ENCODE assay signal across 2 cellular contexts in genomic region chr7:93231264-93231663, GRCh38.
TF ChIP-seq lines count a peak whose summit lies in the region.

No MANE protein-coding gene starts in this region.

TF ChIP-seq in IMR-90, 13 proteins besides CTCF, POLR2A, EP300 and RAD21:
- TF ChIP-seq RFX5 (IDR thresholded peaks at IDR 0.05; ENCODE audit: low read depth, low read length) (no peak), MAFK (IDR thresholded peaks at IDR 0.05; ENCODE audit: low read depth, low read length) (no peak), CHD1 (IDR thresholded peaks at IDR 0.05; ENCODE audit: low read depth, low read length) (no peak), CEBPB (IDR thresholded peaks at IDR 0.05; ENCODE audit: low read depth, low read length) (no peak), BHLHE40 (IDR thresholded peaks at IDR 0.05; ENCODE audit: low read depth, low read length) (no peak)

TF ChIP-seq in K562, 482 proteins besides CTCF, POLR2A, EP300 and RAD21:
- TF ChIP-seq MCM2 (IDR thresholded peaks at IDR 0.05; ENCODE audit: low read depth) (no peak), SREBF1 (IDR thresholded peaks at IDR 0.05; ENCODE audit: borderline replicate concordance, low read depth, low read length) (no peak), C11orf30 (IDR thresholded peaks at IDR 0.05; ENCODE audit: low read depth) (no peak), MGA (IDR thresholded peaks at IDR 0.05) (0 out of 2 replicates have a peak, but pooled peaks have one; percentile 1), ZNF316 (IDR thresholded peaks at IDR 0.05) (0 out of 2 replicates have a peak, but pooled peaks have one; percentile 2), CEBPB (tag; IDR thresholded peaks at IDR 0.05) (peak; percentile 59)
TF ChIP-seq in K562: peak in this region for 3.
